13 cellular contexts compared by ENCODE assay signal in genomic region chr20:6381887-6382286, GRCh38.
A peak's percentile ranks its signal among the peaks of the same experiment; 100 is the strongest.
DNase-seq lines count a peak whose midpoint lies in the region; ATAC-seq, FAIRE-seq and TF ChIP-seq lines count a peak whose summit lies in the region.
"Had no signal": no experiment of that assay in that cellular context is flagged by ENCODE, and none has a peak within 500 bp of the region (broad histone marks: within the 10 kb centered on the region; RNA-seq: fewer than 3 reads in every experiment).

No MANE protein-coding gene starts in this region.

- no peaks in the 10 kb centered on the region for H4K20me1 ChIP-seq in K562 (replicated peaks; ENCODE audit: control insufficient read depth, insufficient read depth, low read length)

- TF ChIP-seq POLR2A in K562 (conservative IDR thresholded peaks at IDR 0.05): no peak
- no peak for TF ChIP-seq POLR2A in GM12891 (IDR thresholded peaks at IDR 0.05; ENCODE audit: low read depth, low read length)

- DNase-seq in HK-2 (ENCODE audit: unreplicated experiment) (peak; percentile 6), K562 (ENCODE audit: extremely low read depth in 1 of 4, low spot score in 3 of 4) (no peak), kidney tubule cell (ENCODE audit: low spot score) (peak; percentile 29), SK-N-DZ (ENCODE audit: low spot score) (no peak), activated gamma-delta T cell treated with Interleukin-2 at 50 U/mL for 16 hours (no peak), GM20000 (ENCODE audit: low spot score) (no peak), GM12891 (ENCODE audit: insufficient read length, low spot score) (no peak)
- DNase-seq: activated naive CD4-positive, alpha-beta T cell treated with anti-CD3 and anti-CD28 coated beads, Interleukin-2, amount 50 U/mL, for 16 hours; CD4-positive, CD25-positive, alpha-beta regulatory T cell; KG1; WERI-Rb-1 had no signal

- ATAC-seq in K562: no peak
- ATAC-seq: natural killer cell treated with Interleukin-12 subunit alpha and Interleukin-12 subunit beta and Interleukin-15 and Interleukin-18, amount 100 ng/mL, for 72 hours had no signal

- in situ Hi-C loops in K562 (cut with MboI): no loop called here

- no peak overlapping the region for H3K4me2 ChIP-seq in K562 (ENCODE audit: insufficient read depth, low read length)

- no peaks in the 10 kb centered on the region for H3K36me3 ChIP-seq in K562 (ENCODE audit: control insufficient read depth, insufficient read depth, low read length)
- H3K36me3 ChIP-seq: WERI-Rb-1 had no signal

- no peak for TF ChIP-seq EP300 in K562 (IDR thresholded peaks at IDR 0.05; ENCODE audit: low read length)

- H3K9me3 ChIP-seq in K562 (replicated peaks; ENCODE audit: control insufficient read depth, insufficient read depth, low read depth, low read length): no peaks in the 10 kb centered on the region

- no peak for TF ChIP-seq RAD21 in K562 (CRISPR knock-in tag; conservative IDR thresholded peaks at IDR 0.05 in 1 of 2, IDR thresholded peaks at IDR 0.05 in 1 of 2)

- H3K79me2 ChIP-seq in K562 (ENCODE audit: control insufficient read depth, insufficient read depth, low read length): no peaks in the 10 kb centered on the region

- H3K4me1 ChIP-seq in K562 (replicated peaks in 1 of 2; ENCODE audit: control insufficient read depth in 2 of 2, insufficient read depth in 2 of 2, low read length in 2 of 2): no peaks in the 10 kb centered on the region

- H2AFZ ChIP-seq in K562 (ENCODE audit: low read depth, low read length): no peak overlapping the region

- POLR2A ChIA-PET in K562 (lab: Yijun Ruan, JAX): no interaction called here

- CTCF ChIA-PET in K562 (lab: Yijun Ruan, JAX; ENCODE audit: low intra/inter-chr PET ratio): no interaction called here

- 7% methylated on average over 4 of the region's 4 CpGs for WGBS in K562 (ENCODE audit: insufficient coverage, low coverage, missing lambda C conversion rate)

- no peaks in the 10 kb centered on the region for H3K9me1 ChIP-seq in K562 (ENCODE audit: control insufficient read depth, insufficient read depth, low read length)

- FAIRE-seq in K562 (lab: Jason Lieb, UNC) (no peak), GM12891 (lab: Jason Lieb, UNC) (no peak)

- no peak overlapping the region for H3K4me3 ChIP-seq in K562

- no peaks in the 10 kb centered on the region for H3K27me3 ChIP-seq in K562 (ENCODE audit: control insufficient read depth in 2 of 2, insufficient read depth in 2 of 2, low read length in 2 of 2)

- peak; percentile 79 for TF ChIP-seq CTCF in 22Rv1 (IDR thresholded peaks at IDR 0.05)
- no peak for TF ChIP-seq CTCF in K562 (IDR thresholded peaks at IDR 0.05 in 2 of 3, conservative IDR thresholded peaks at IDR 0.05 in 1 of 3; ENCODE audit: insufficient read depth in 2 of 3, low read depth in 1 of 3, low read length in 3 of 3)
- TF ChIP-seq CTCF in GM20000 (IDR thresholded peaks at IDR 0.05; ENCODE audit: extremely low read depth, missing control alignments): no peak

- H3K27ac ChIP-seq in 22Rv1 (no peak overlapping the region), K562 (ENCODE audit: extremely low read depth, low read depth, low read length) (no peak overlapping the region)
- H3K27ac ChIP-seq: WERI-Rb-1 had no signal

- no peak overlapping the region for H3K9ac ChIP-seq in K562 (ENCODE audit: insufficient read depth in 1 of 2, low read depth in 2 of 2, low read length in 2 of 2)

- BruUV-seq in K562 (replicated peaks; lab: Mats Ljungman, UMichigan): no TSS peak

- intact Hi-C loops in K562 (cut with micrococcal nuclease): no loop called here

TF ChIP-seq in K562, 482 proteins besides CTCF, POLR2A, EP300 and RAD21:
- TF ChIP-seq TEAD1 (CRISPR knock-in tag; IDR thresholded peaks at IDR 0.05): peak; percentile 70 to 87; a peak in 3 of 4 replicates
- no peak for TF ChIP-seq TRIM25 (IDR thresholded peaks at IDR 0.05; ENCODE audit: borderline replicate concordance)
- TF ChIP-seq TEAD4 (IDR thresholded peaks at IDR 0.05; ENCODE audit: low read length): 0 out of 2 replicates have a peak, but pooled peaks have one; percentile 14
- TF ChIP-seq TEAD4 (CRISPR knock-in tag; IDR thresholded peaks at IDR 0.05; ENCODE audit: borderline replicate concordance): no peak
- TF ChIP-seq TEAD2 (tag; IDR thresholded peaks at IDR 0.05): peak; percentile 97

TF ChIP-seq in GM12891, 5 proteins besides CTCF, POLR2A, EP300 and RAD21:
- no peak for TF ChIP-seq SPI1 (IDR thresholded peaks at IDR 0.05; ENCODE audit: low read depth, low read length)
- no peak for TF ChIP-seq POLR2AphosphoS5 (IDR thresholded peaks at IDR 0.05; ENCODE audit: low read depth, low read length)
- TF ChIP-seq PAX5 (IDR thresholded peaks at IDR 0.05; ENCODE audit: insufficient read depth, low read length, severe bottlenecking): no peak
- TF ChIP-seq POU2F2 (IDR thresholded peaks at IDR 0.05; ENCODE audit: low read depth, low read length): no peak
- TF ChIP-seq TAF1 (IDR thresholded peaks at IDR 0.05; ENCODE audit: low read depth, low read length): no peak

Comparison
In these comparisons a context has a peak if more than half of its experiments do, and no peak if none do; other contexts are left out.
1. DNase-seq: peak in HK-2 (single experiment) and kidney tubule cell (single experiment); none in K562 (0 of 4), SK-N-DZ (single experiment), activated gamma-delta T cell treated with Interleukin-2 at 50 U/mL for 16 hours (single experiment), GM20000 (single experiment) and GM12891 (single experiment).